In the genomic region with DNA sequence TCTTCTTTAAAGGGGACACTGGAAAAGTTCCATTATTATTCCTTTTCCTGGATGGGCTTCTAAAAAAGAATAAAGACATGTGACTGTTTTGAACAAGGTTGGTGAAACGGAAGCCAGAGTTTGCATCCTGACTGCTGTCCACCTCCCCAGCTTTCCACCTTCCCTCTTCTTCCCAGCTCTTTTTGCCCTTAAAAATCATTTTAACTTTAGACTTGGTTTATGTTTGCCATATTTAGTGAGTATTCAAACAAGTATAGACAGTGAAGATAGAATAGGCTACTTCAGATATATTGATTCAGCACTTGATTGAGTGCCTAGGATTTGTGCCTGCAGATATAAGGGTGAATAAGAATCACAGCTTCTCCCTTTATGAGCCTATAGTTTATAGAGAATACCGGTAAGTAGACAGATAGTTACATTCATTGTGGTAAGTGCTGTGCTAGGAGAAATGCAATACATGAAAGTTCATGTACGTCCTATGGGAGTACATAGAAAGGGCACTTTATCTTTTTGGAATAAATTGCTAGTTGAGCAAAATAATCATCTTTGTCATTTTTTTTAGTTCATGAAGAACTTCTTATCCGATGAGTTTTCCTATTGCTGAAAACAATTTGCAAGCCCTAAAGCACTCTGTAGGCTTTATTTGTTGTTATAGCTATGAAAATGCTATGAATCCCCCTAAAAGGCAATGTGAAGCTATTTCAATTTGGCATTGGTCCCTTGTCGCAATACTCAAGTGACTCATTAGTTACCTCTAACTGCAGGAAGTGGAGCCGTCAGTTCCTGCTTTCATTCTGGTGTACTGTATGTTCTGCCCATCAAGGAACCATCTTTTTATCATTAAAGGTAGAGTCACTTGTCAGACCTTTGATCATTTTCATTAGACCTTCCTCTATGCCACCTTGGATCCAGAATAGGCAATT, we compare ENCODE assay signal across 9 cellular contexts. TPM values are rescaled to one million over a fixed set of nuclear protein-coding genes. Genes with fewer than 3 reads are reported as not detected.
DNase-seq lines count a peak whose midpoint lies in the region; ATAC-seq and TF ChIP-seq lines count a peak whose summit lies in the region.
"Had no signal": no experiment of that assay in that cellular context is flagged by ENCODE, and none has a peak within 500 bp of the region (broad histone marks: within the 10 kb centered on the region; RNA-seq: fewer than 3 reads in every experiment).

No MANE protein-coding gene starts in this region.

- no peaks in the 10 kb centered on the region for H3F3A ChIP-seq in smooth muscle cell (ENCODE audit: low read depth)

- H3K27me3 ChIP-seq in smooth muscle cell (ENCODE audit: low read depth): no peaks in the 10 kb centered on the region
- no peaks in the 10 kb centered on the region for H3K27me3 ChIP-seq in tibial artery

- no peak overlapping the region for H2AFZ ChIP-seq in smooth muscle cell (ENCODE audit: low read depth)

- WGBS in smooth muscle cell (ENCODE audit: low lambda C conversion rate): 90% methylated on average over 6 of the region's 6 CpGs

- no peaks in the 10 kb centered on the region for H3K79me2 ChIP-seq in smooth muscle cell (ENCODE audit: low read depth)

- peaks cover 33% of the 10 kb centered on the region for H3K4me1 Mint-ChIP-seq in activated CD4-positive, alpha-beta T cell treated with anti-CD3 and anti-CD28 coated beads, Interleukin-2, amount 10 ng/mL, durations not matched to agents 24 days and 14 days

- DNase-seq in activated CD4-positive, alpha-beta T cell treated with anti-CD3 and anti-CD28 coated beads, Interleukin-2, amount 10 ng/mL, durations not matched to agents 24 days and 14 days: peak; percentile 73
- no peak for DNase-seq in activated CD4-positive, alpha-beta T cell treated with anti-CD3 and anti-CD28 coated beads, Interleukin-2, amount 50 U/mL, for 1 hour
- DNase-seq in M059J (ENCODE audit: low read depth) (peak; percentile 62), amniotic epithelial cell (ENCODE audit: low read depth) (peak; percentile 19), mucosa of descending colon (no peak), smooth muscle cell (lab: John Stamatoyannopoulos, UW; ENCODE audit: unreplicated experiment) (no peak), NCI-H345 treated with DMSO at 0.1 percent for 48 hours (lab: John Stamatoyannopoulos, UW; ENCODE audit: unreplicated experiment) (no peak), tibial artery (no peak)
- DNase-seq: NCI-H345 had no signal

- no peaks in the 10 kb centered on the region for H3K27me3 Mint-ChIP-seq in activated CD4-positive, alpha-beta T cell treated with anti-CD3 and anti-CD28 coated beads, Interleukin-2, amount 10 ng/mL, durations not matched to agents 24 days and 14 days

- H3K9me3 Mint-ChIP-seq in activated CD4-positive, alpha-beta T cell treated with anti-CD3 and anti-CD28 coated beads, Interleukin-2, amount 10 ng/mL, durations not matched to agents 24 days and 14 days: no peaks in the 10 kb centered on the region

- H3K4me3 ChIP-seq in mucosa of descending colon (no peak overlapping the region), smooth muscle cell (no peak overlapping the region), tibial artery (no peak overlapping the region)

- H3K36me3 ChIP-seq in mucosa of descending colon (ENCODE audit: low read depth): no peaks in the 10 kb centered on the region
- H3K36me3 ChIP-seq in smooth muscle cell (ENCODE audit: low read depth): no peaks in the 10 kb centered on the region
- peaks cover 0 to 8% (median 0%) of the 10 kb centered on the region in 3 donors for H3K36me3 ChIP-seq in tibial artery

- no peak overlapping the region for H3K4me3 Mint-ChIP-seq in activated CD4-positive, alpha-beta T cell treated with anti-CD3 and anti-CD28 coated beads, Interleukin-2, amount 10 ng/mL, durations not matched to agents 24 days and 14 days

- TF ChIP-seq CTCF in mucosa of descending colon (IDR thresholded peaks at IDR 0.05): no peak
- TF ChIP-seq CTCF in smooth muscle cell (IDR thresholded peaks at IDR 0.05; ENCODE audit: borderline replicate concordance, insufficient read depth, poor library complexity, severe bottlenecking): no peak
- no peak for TF ChIP-seq CTCF in tibial artery (IDR thresholded peaks at IDR 0.05)

- peaks cover 2% of the 10 kb centered on the region for H3K36me3 Mint-ChIP-seq in activated CD4-positive, alpha-beta T cell treated with anti-CD3 and anti-CD28 coated beads, Interleukin-2, amount 10 ng/mL, durations not matched to agents 24 days and 14 days (ENCODE audit: low read depth)

- H3K27ac Mint-ChIP-seq in activated CD4-positive, alpha-beta T cell treated with anti-CD3 and anti-CD28 coated beads, Interleukin-2, amount 10 ng/mL, durations not matched to agents 24 days and 14 days: peak overlapping the region; percentile 32

- no peak overlapping the region for H3K4me2 ChIP-seq in smooth muscle cell

- H3K9me3 ChIP-seq in mucosa of descending colon: no peaks in the 10 kb centered on the region
- no peaks in the 10 kb centered on the region for H3K9me3 ChIP-seq in smooth muscle cell (replicated peaks; ENCODE audit: low read depth)
- H3K9me3 ChIP-seq in tibial artery: no peaks in the 10 kb centered on the region

- no peak overlapping the region for H3K9ac ChIP-seq in smooth muscle cell (ENCODE audit: low read depth)

- H3K27ac ChIP-seq in smooth muscle cell (ENCODE audit: low read depth) (no peak overlapping the region), tibial artery (no peak overlapping the region)

- intact Hi-C loops in activated CD4-positive, alpha-beta T cell treated with anti-CD3 and anti-CD28 coated beads, Interleukin-2, amount 10 ng/mL, durations not matched to agents 24 days and 14 days (cut with micrococcal nuclease): loop anchor here (1.0 to 2.0 kb wide), 2 partner anchors 10 to 32 kb away; no protein-coding TSS in a partner anchor
- intact Hi-C loops in mucosa of descending colon (cut with DNase I, micrococcal nuclease): loop anchor here in 1 of 2 donors (5.0 to 10.0 kb wide), 2 partner anchors 35 to 98 kb away; no protein-coding TSS in a partner anchor
- intact Hi-C loops in tibial artery (cut with DNase I; ENCODE audit: low total_unique reads): no loop called here

- H3K4me1 ChIP-seq in mucosa of descending colon (ENCODE audit: low read depth) (peaks cover 6% of the 10 kb centered on the region), smooth muscle cell (ENCODE audit: low read depth) (peaks cover 10% of the 10 kb centered on the region), tibial artery (no peaks in the 10 kb centered on the region)

- H4K20me1 ChIP-seq in smooth muscle cell (ENCODE audit: low read depth): no peaks in the 10 kb centered on the region

- ATAC-seq in mucosa of descending colon: peak; percentile 85

RNA-seq across cellular contexts. Expression of a gene that starts 57.2 kb away (rescaled TPM):
- 86.6 and 89.6 TPM in 2 replicates for total RNA-seq in activated CD4-positive, alpha-beta T cell treated with anti-CD3 and anti-CD28 coated beads, Interleukin-2, amount 10 ng/mL, durations not matched to agents 24 days and 14 days
- total RNA-seq in M059J (2014; rRNA removed; shearing (Covaris generic)): 7.8 and 12.1 TPM in 2 replicates
- total RNA-seq in mucosa of descending colon (1 to 10 TPM in 2 of 3 donors, under 1 TPM in 1; 0.09 to 1.3 (median 1.3) TPM), smooth muscle cell (1.6 and 6.9 TPM in 2 replicates)
- polyA plus RNA-seq in smooth muscle cell: 0.39 and 0.57 TPM in 2 replicates

Comparison
In these comparisons a context has a peak if more than half of its experiments do, and no peak if none do; other contexts are left out.
1. DNase-seq: peak in activated CD4-positive, alpha-beta T cell treated with anti-CD3 and anti-CD28 coated beads, Interleukin-2, amount 10 ng/mL, durations not matched to agents 24 days and 14 days (single experiment), M059J (single experiment) and amniotic epithelial cell (single experiment); none in activated CD4-positive, alpha-beta T cell treated with anti-CD3 and anti-CD28 coated beads, Interleukin-2, amount 50 U/mL, for 1 hour (single experiment), mucosa of descending colon (0 of 3), smooth muscle cell (single experiment), NCI-H345 treated with DMSO at 0.1 percent for 48 hours (single experiment) and tibial artery (0 of 2).